Comparison of ENCODE assay signal across 8 cellular contexts in the genomic region with DNA sequence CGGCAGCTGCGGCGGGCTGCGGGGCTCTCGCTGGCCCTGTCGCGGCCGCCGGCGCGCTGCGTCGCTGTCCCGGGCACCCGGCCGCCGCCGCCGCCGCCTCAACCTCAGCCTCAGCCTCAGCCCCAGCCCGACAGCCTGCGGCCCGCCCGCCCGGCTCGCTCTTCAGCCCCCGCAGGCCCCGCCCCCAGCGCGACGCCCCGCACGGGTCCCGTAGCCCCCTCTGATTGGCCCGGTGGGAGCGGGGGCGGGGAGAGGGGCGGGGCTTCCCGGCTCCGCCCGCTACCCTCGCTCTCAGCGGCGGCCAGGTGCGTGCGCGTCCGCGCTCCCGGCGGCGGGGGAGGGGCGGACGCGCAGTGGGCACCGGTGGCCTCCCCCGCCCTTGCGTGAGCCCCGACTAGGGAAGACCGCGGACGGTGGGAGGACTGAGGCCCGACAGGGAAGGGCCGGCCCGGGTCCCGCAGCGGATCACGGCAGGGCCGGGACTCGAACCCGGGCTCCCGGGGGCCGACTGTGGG.
A peak's percentile ranks its signal among the peaks of the same experiment; 100 is the strongest.
DNase-seq lines count a peak whose midpoint lies in the region; ATAC-seq, FAIRE-seq and TF ChIP-seq lines count a peak whose summit lies in the region.

TSS of gene PPP1R13B (minus strand) at position 137 of the 515 bp plus-strand sequence. CDS start 268 bp downstream, outside the sequence.

- H2AFZ ChIP-seq in OCI-LY3 (ENCODE audit: low read depth, low read length): peak within 1 kb of the TSS; percentile 75; the same call in 1 of the 2 replicates

- TF ChIP-seq POLR2A in erythroblast (IDR thresholded peaks at IDR 0.05; ENCODE audit: low read length): no peak

- H3K4me1 ChIP-seq in OCI-LY3 (ENCODE audit: low read length): peaks cover 11% of the 10 kb centered on the region
- peaks cover 8% of the 10 kb centered on the region for H3K4me1 ChIP-seq in mucosa of stomach (ENCODE audit: control insufficient read depth, insufficient read depth, low read length)

- no peak for TF ChIP-seq CTCF in OCI-LY3 (IDR thresholded peaks at IDR 0.05; ENCODE audit: low read depth, low read length)

- FAIRE-seq in HTR-8/SVneo (lab: Jason Lieb, UNC): peak; percentile 89

- H3K36me3 ChIP-seq in OCI-LY3 (replicated peaks; ENCODE audit: low read depth, low read length) (no peaks in the 10 kb centered on the region), mucosa of stomach (ENCODE audit: control insufficient read depth, insufficient read depth, low read length) (no peaks in the 10 kb centered on the region)

- H3K9me3 ChIP-seq in OCI-LY3 (ENCODE audit: insufficient read depth, low read length): no peaks in the 10 kb centered on the region
- no peaks in the 10 kb centered on the region for H3K9me3 ChIP-seq in mucosa of stomach (ENCODE audit: control insufficient read depth, low read length)

- ATAC-seq in GM21367 (IDR thresholded peaks at IDR 0.05; ENCODE audit: unreplicated experiment): peak; percentile 81

- H3K9ac ChIP-seq in OCI-LY3 (ENCODE audit: low read length): peak within 1 kb of the TSS; percentile 74
- H3K9ac ChIP-seq in mucosa of stomach (ENCODE audit: low read length): peak within 1 kb of the TSS; percentile 69

- H3K79me2 ChIP-seq in OCI-LY3 (ENCODE audit: low read length): peaks cover 5% of the 10 kb centered on the region; the same call in 1 of the 2 replicates

- H3K27me3 ChIP-seq in OCI-LY3 (ENCODE audit: low read depth, low read length): peaks cover 16% of the 10 kb centered on the region
- H3K27me3 ChIP-seq in mucosa of stomach (ENCODE audit: control insufficient read depth, insufficient read depth, low read length): no peaks in the 10 kb centered on the region

- H3K4me2 ChIP-seq in OCI-LY3 (ENCODE audit: low read length): peak within 1 kb of the TSS; percentile 100

- peak; percentile 96 for DNase-seq in COR-L47 (lab: John Stamatoyannopoulos, UW)
- peak; percentile 93 for DNase-seq in HTR-8/SVneo (ENCODE audit: insufficient read length, low spot score)
- DNase-seq in activated T-cell treated with anti-CD3 and anti-CD28 coated beads, Interleukin-2, amount 50 U/mL, for 1 hour: peak; percentile 97
- DNase-seq in erythroblast (lab: John Stamatoyannopoulos, UW): peak; percentile 89 to 94
- DNase-seq in stimulated activated CD8-positive, alpha-beta memory T cell treated with anti-CD3 and anti-CD28 coated beads, Interleukin-4, amount 100 ng/mL, for 4 hours (ENCODE audit: low read depth in 2 of 2, low spot score in 1 of 2): peak; percentile 89 to 90

- no peaks in the 10 kb centered on the region for H4K20me1 ChIP-seq in OCI-LY3 (ENCODE audit: insufficient read depth, low read length)

- 0 out of 2 replicates have a peak within 1 kb of the TSS, but pooled peaks have one; percentile 29 for H3K27ac ChIP-seq in OCI-LY3 (ENCODE audit: low read length)

- peak within 1 kb of the TSS; percentile 99 for H3K4me3 ChIP-seq in OCI-LY3 (ENCODE audit: low read length)
- peak within 1 kb of the TSS; percentile 52 for H3K4me3 ChIP-seq in mucosa of stomach (ENCODE audit: low read length)

Comparison
In these comparisons a context has a peak if more than half of its experiments do, and no peak if none do; other contexts are left out.
1. Peak in every context shown above with its lines: DNase-seq, ATAC-seq, H3K4me3 ChIP-seq and H3K27ac ChIP-seq.